Comparison of ENCODE assay signal across 24 cellular contexts in the genomic region with DNA sequence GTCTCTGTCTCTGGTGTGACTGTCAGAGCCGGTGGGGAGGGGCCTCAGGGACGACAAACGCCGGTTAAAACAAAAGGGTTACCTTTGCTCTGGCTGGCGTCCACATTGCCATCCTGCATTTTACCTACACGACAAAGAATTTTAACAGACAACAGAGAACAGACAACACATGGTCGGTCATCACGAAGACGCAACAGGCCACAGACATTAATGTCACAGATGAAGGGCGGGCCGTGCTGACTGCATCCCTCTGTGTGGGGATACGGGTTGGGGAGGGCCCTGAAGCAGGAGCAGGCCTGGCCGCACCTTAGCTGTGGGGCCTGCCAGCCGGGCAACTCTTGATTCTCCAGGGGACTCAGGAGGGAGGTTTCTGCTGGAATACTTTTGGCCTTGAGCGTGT. TPM values are rescaled to one million over a fixed set of nuclear protein-coding genes. Genes with fewer than 3 reads are reported as not detected.
DNase-seq lines count a peak whose midpoint lies in the region; ATAC-seq, FAIRE-seq and TF ChIP-seq lines count a peak whose summit lies in the region.
"Had no signal": no experiment of that assay in that cellular context is flagged by ENCODE, and none has a peak within 500 bp of the region (broad histone marks: within the 10 kb centered on the region; RNA-seq: fewer than 3 reads in every experiment).

No MANE protein-coding gene starts in this region.

- H4K20me1 ChIP-seq in HepG2 (ENCODE audit: insufficient read depth, low read length) (no peaks in the 10 kb centered on the region), PC-9 (ENCODE audit: insufficient read depth) (no peaks in the 10 kb centered on the region)

- H2AFZ ChIP-seq in HepG2 (ENCODE audit: low read length) = no peak overlapping the region
- no peak overlapping the region for H2AFZ ChIP-seq in PC-9

- no peak for FAIRE-seq in HepG2 (lab: Jason Lieb, UNC)
- FAIRE-seq: GM12891, GM19239, H54 had no signal

- CTCF ChIA-PET in HepG2 (lab: Yijun Ruan, JAX; ENCODE audit: low intra/inter-chr PET ratio, low total read pairs) (no interaction called here), PC-9 (lab: Charles Lee) (no interaction called here)

- H3K79me2 ChIP-seq in HepG2 (ENCODE audit: insufficient read depth, low read length) (no peaks in the 10 kb centered on the region), PC-9 (ENCODE audit: low read depth) (no peaks in the 10 kb centered on the region)

- no peak overlapping the region for H3K9ac ChIP-seq in HepG2 (ENCODE audit: insufficient read depth, low read depth, low read length)

- H3F3A ChIP-seq in PC-9 (ENCODE audit: insufficient read depth, low read depth) = no peaks in the 10 kb centered on the region

- H3K9me3 ChIP-seq in HepG2 (ENCODE audit: low read length) (no peaks in the 10 kb centered on the region), right lobe of liver (no peaks in the 10 kb centered on the region), psoas muscle (no peaks in the 10 kb centered on the region), PC-9 (ENCODE audit: insufficient read depth, low read depth) (no peaks in the 10 kb centered on the region)

- no peak for TF ChIP-seq POLR2A in HepG2 (IDR thresholded peaks at IDR 0.05; ENCODE audit: insufficient read depth in 1 of 2, low read depth in 2 of 2, low read length in 2 of 2)
- no peak for TF ChIP-seq POLR2A in right lobe of liver (IDR thresholded peaks at IDR 0.05)

- in situ Hi-C loops in HepG2 (cut with HindIII; ENCODE audit: extremely low pct_ligation_motif_present, low pct_unique_long_range_greater_than_20kb) = no loop called here

- ATAC-seq in HepG2 (peak; percentile 49), right lobe of liver (no peak), psoas muscle (no peak), GM19397 (IDR thresholded peaks at IDR 0.05; ENCODE audit: unreplicated experiment) (no peak), GM18517 (IDR thresholded peaks at IDR 0.05; ENCODE audit: unreplicated experiment) (no peak)

- DNase-seq in HepG2 (ENCODE audit: low spot score) (no peak), right lobe of liver (no peak), dorsolateral prefrontal cortex (peak in 1 of 10 donors; percentile 22), psoas muscle (no peak), PC-9 (no peak), dedifferentiated amniotic fluid mesenchymal stem cell (ENCODE audit: extremely low spot score) (no peak)
- DNase-seq: Calu3, DMS79 treated with DMSO at 0.1 percent for 48 hours, GF-D8, NCI-H1048, NCI-H1417 treated with DMSO at 0.1 percent for 48 hours, NCI-H1694 treated with DMSO at 0.1 percent for 48 hours, NCI-H2081, NCI-H2227 treated with DMSO at 0.1 percent for 48 hours, NCI-H526 treated with DMSO at 0.1 percent for 48 hours, SHP77 had no signal

- no peak for TF ChIP-seq EP300 in HepG2 (IDR thresholded peaks at IDR 0.05; ENCODE audit: low read depth in 2 of 2, low read length in 2 of 2)
- no peak for TF ChIP-seq EP300 in HepG2 (CRISPR knock-in tag; IDR thresholded peaks at IDR 0.05; ENCODE audit: borderline replicate concordance)

- intact Hi-C loops in HepG2 (cut with micrococcal nuclease; ENCODE audit: unreplicated experiment) = no loop called here
- intact Hi-C loops in right lobe of liver (cut with DNase I) = no loop called here
- intact Hi-C loops in dorsolateral prefrontal cortex (cut with DNase I) = no loop called here
- intact Hi-C loops in psoas muscle (cut with DNase I) = no loop called here
- intact Hi-C loops in PC-9 (cut with micrococcal nuclease; ENCODE audit: unreplicated experiment) = no loop called here

- TF ChIP-seq CTCF in HepG2 (CRISPR knock-in tag; IDR thresholded peaks at IDR 0.05) = no peak
- TF ChIP-seq CTCF in right lobe of liver (IDR thresholded peaks at IDR 0.05) = no peak
- TF ChIP-seq CTCF in dorsolateral prefrontal cortex (IDR thresholded peaks at IDR 0.05 in 54 of 56, conservative IDR thresholded peaks at IDR 0.05 in 2 of 56; ENCODE audit: low read depth in 1 of 56, partially characterized antibody in 56 of 56) = no peak
- TF ChIP-seq CTCF in psoas muscle (IDR thresholded peaks at IDR 0.05) = no peak
- no peak for TF ChIP-seq CTCF in PC-9 (conservative IDR thresholded peaks at IDR 0.05)

- H3K27ac ChIP-seq in HepG2 (ENCODE audit: extremely low read length, insufficient read depth, low read length) = no peak overlapping the region
- no peak overlapping the region for H3K27ac ChIP-seq in right lobe of liver
- H3K27ac ChIP-seq in dorsolateral prefrontal cortex = peak overlapping the region in 33 of 59 donors; percentile 1 to 80 (median 54)
- peak overlapping the region; percentile 79 for H3K27ac ChIP-seq in psoas muscle
- H3K27ac ChIP-seq in PC-9 = no peak overlapping the region
- H3K27ac ChIP-seq: 22Rv1, RWPE1, SK-N-MC had no signal

- H3K36me3 ChIP-seq in HepG2 (replicated peaks in 1 of 2; ENCODE audit: control insufficient read depth in 1 of 2, insufficient read depth in 2 of 2, low read length in 2 of 2) (no peaks in the 10 kb centered on the region), right lobe of liver (peaks cover 0 to 14% (median 2%) of the 10 kb centered on the region in 4 donors), psoas muscle (ENCODE audit: insufficient read depth in 1 of 2, low read depth in 1 of 2) (no peaks in the 10 kb centered on the region), PC-9 (ENCODE audit: low read depth) (no peaks in the 10 kb centered on the region)

- H3K4me1 ChIP-seq in HepG2 (ENCODE audit: insufficient read depth, low read length) (no peaks in the 10 kb centered on the region), right lobe of liver (no peaks in the 10 kb centered on the region), psoas muscle (peaks cover 36% of the 10 kb centered on the region), PC-9 (replicated peaks; ENCODE audit: insufficient read depth) (no peaks in the 10 kb centered on the region)

- 40% methylated on average over 14 of the region's 15 CpGs for WGBS in HepG2 (ENCODE audit: low lambda C conversion rate)
- WGBS in right lobe of liver (ENCODE audit: insufficient coverage, low coverage, low lambda C conversion rate, missing lambda C conversion rate) = 85% methylated on average over 14 of the region's 15 CpGs
- 78 to 86% (median 83%) methylated on average over 15 of the region's 15 CpGs for WGBS in psoas muscle, 3 donors

- H3K27me3 ChIP-seq in HepG2 (ENCODE audit: control insufficient read depth in 1 of 2, insufficient read depth in 2 of 2, low read length in 2 of 2) (peaks cover 3 to 12% of the 10 kb centered on the region in 2 experiments; a peak in 4 of 5 replicates), right lobe of liver (no peaks in the 10 kb centered on the region), dorsolateral prefrontal cortex (no peaks in the 10 kb centered on the region), psoas muscle (ENCODE audit: insufficient read depth in 3 of 3, low read length in 2 of 3) (no peaks in the 10 kb centered on the region), PC-9 (ENCODE audit: insufficient read depth, low read depth) (peaks cover 96% of the 10 kb centered on the region)

- POLR2A ChIA-PET in HepG2 (lab: Yijun Ruan, JAX) (no interaction called here), PC-9 (lab: Charles Lee; ENCODE audit: unreplicated experiment) (no interaction called here)

- no peak overlapping the region for H3K4me2 ChIP-seq in HepG2 (ENCODE audit: low read depth, low read length)
- no peak overlapping the region for H3K4me2 ChIP-seq in PC-9

- BruUV-seq in HepG2 (replicated peaks; lab: Mats Ljungman, UMichigan) (no TSS peak), PC-9 (replicated peaks; lab: Mats Ljungman, UMichigan) (no TSS peak)

- H3K4me3 ChIP-seq in HepG2 (replicated peaks in 1 of 3; ENCODE audit: insufficient read depth in 1 of 3, low read depth in 2 of 3, low read length in 3 of 3) (no peak overlapping the region), right lobe of liver (no peak overlapping the region), dorsolateral prefrontal cortex (no peak overlapping the region), psoas muscle (no peak overlapping the region), PC-9 (no peak overlapping the region)
- H3K4me3 ChIP-seq: SK-N-MC had no signal

- H3K9me2 ChIP-seq in PC-9 (ENCODE audit: insufficient read depth) = no peaks in the 10 kb centered on the region

- no peak for TF ChIP-seq RAD21 in HepG2 (CRISPR knock-in tag; IDR thresholded peaks at IDR 0.05)

TF ChIP-seq in HepG2, 621 proteins besides CTCF, POLR2A, EP300 and RAD21 (continues in another document):
- no peak for TF ChIP-seq RARA (CRISPR knock-in tag; IDR thresholded peaks at IDR 0.05)
- no peak for TF ChIP-seq TBX3 (IDR thresholded peaks at IDR 0.05; ENCODE audit: borderline replicate concordance)
- TF ChIP-seq, protein P1, sequence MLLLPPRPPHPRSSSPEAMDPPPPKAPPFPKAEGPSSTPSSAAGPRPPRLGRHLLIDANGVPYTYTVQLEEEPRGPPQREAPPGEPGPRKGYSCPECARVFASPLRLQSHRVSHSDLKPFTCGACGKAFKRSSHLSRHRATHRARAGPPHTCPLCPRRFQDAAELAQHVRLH (CRISPR knock-in tag; IDR thresholded peaks at IDR 0.05; ENCODE audit: borderline replicate concordance, low read depth) = no peak

RNA-seq across cellular contexts. Expression of a gene that starts 58.2 kb away (rescaled TPM):
- total RNA-seq in HepG2 (2016; rRNA removed; fragmentation: Illumina TruSeq; extraction: Trizol) = 391 and 418 TPM in 2 replicates
- 232 and 239 TPM in 2 replicates for total RNA-seq in HepG2 (2016; cell fraction: cytosol; rRNA removed; fragmentation: Illumina TruSeq; extraction: Trizol; ENCODE audit: low read depth)
- 366 and 400 TPM in 2 replicates for total RNA-seq in HepG2 (2016; cell fraction: insoluble cytoplasmic fraction; rRNA removed; fragmentation: Illumina TruSeq; extraction: Trizol)
- total RNA-seq in HepG2 (2016; cell fraction: membrane; rRNA removed; fragmentation: Illumina TruSeq; extraction: Trizol) = 335 TPM in 2 replicates
- total RNA-seq in HepG2 (2016; cell fraction: nucleus; rRNA removed; fragmentation: Illumina TruSeq; extraction: Trizol) = 176 and 181 TPM in 2 replicates
- polyA plus RNA-seq in HepG2 (2011; rRNA removed) = 266 and 288 TPM in 2 replicates
- polyA plus RNA-seq in HepG2 (2011; cell fraction: cytosol; rRNA removed) = 264 and 374 TPM in 2 replicates
- polyA plus RNA-seq in HepG2 (2011; cell fraction: nucleus; rRNA removed) = 204 and 219 TPM in 2 replicates
- polyA plus RNA-seq in HepG2 (2012) = 224 and 231 TPM in 2 replicates
- polyA plus RNA-seq in HepG2 (2016; cell fraction: cytosol; fragmentation: Illumina TruSeq; extraction: Trizol; ENCODE audit: low read depth) = 171 and 195 TPM in 2 replicates
- 327 and 374 TPM in 2 replicates for polyA plus RNA-seq in HepG2 (2016; cell fraction: insoluble cytoplasmic fraction; fragmentation: Illumina TruSeq; extraction: Trizol; ENCODE audit: low read depth)
- 204 and 212 TPM in 2 replicates for polyA plus RNA-seq in HepG2 (2016; cell fraction: membrane; fragmentation: Illumina TruSeq; extraction: Trizol; ENCODE audit: low read depth)
- polyA plus RNA-seq in HepG2 (2016; cell fraction: nucleus; fragmentation: Illumina TruSeq; extraction: Trizol; ENCODE audit: insufficient read depth, low read depth) = 222 and 239 TPM in 2 replicates
- 289 and 526 TPM in 2 replicates for polyA minus RNA-seq in HepG2 (2011; rRNA and poly(A)+ RNA removed; ENCODE audit: low replicate concordance)
- 174 and 198 TPM in 2 replicates for polyA minus RNA-seq in HepG2 (2011; cell fraction: cytosol; rRNA and poly(A)+ RNA removed)
- polyA minus RNA-seq in HepG2 (2011; cell fraction: nucleus; rRNA and poly(A)+ RNA removed) = 192 and 208 TPM in 2 replicates
- 10 to 100 TPM; 49.1 to 74.7 (median 64.4) TPM for total RNA-seq in right lobe of liver
- 10 to 100 TPM; 42.9 to 78.5 (median 62.1) TPM for total RNA-seq in dorsolateral prefrontal cortex
- 10 to 100 TPM; 56.3 to 95.5 (median 83.0) TPM for total RNA-seq in psoas muscle
- 100 to 1,000 TPM; 118 to 200 (median 181) TPM for polyA plus RNA-seq in psoas muscle
- 113 and 121 TPM in 2 replicates for total RNA-seq in PC-9 (2021)

Comparison
In these comparisons a context has a peak if more than half of its experiments do, and no peak if none do; other contexts are left out.
1. H3K27ac ChIP-seq: peak in dorsolateral prefrontal cortex (33 of 59) and psoas muscle (single experiment); none in HepG2 (single experiment), right lobe of liver (0 of 3) and PC-9 (single experiment).